ENCODE assay signal across 8 cellular contexts in the genomic region with DNA sequence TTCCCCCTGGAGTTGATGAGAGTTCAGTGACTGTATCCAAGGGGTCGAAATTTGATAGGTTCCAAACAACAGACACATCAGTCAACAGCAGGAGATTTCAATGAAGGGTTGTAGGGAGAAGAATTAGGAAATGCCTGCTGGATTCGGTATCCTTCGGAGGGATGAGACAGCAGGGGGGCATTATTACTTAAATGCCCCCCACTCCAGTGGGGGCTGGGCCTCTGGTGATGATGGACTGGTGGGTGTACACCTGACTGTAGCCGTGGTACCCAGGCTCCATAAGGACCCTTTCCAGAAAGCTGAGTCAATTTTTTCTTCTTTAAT. TPM values are rescaled to one million over a fixed set of nuclear protein-coding genes. Genes with fewer than 3 reads are reported as not detected.
DNase-seq lines count a peak whose midpoint lies in the region; ATAC-seq, FAIRE-seq and TF ChIP-seq lines count a peak whose summit lies in the region.

No MANE protein-coding gene starts in this region.

- no peaks in the 10 kb centered on the region for H3K27me3 ChIP-seq in breast epithelium
- H3K27me3 ChIP-seq in mesendoderm (ENCODE audit: insufficient read depth, low read length, poor library complexity), result no peaks in the 10 kb centered on the region

- DNase-seq in activated naive CD8-positive, alpha-beta T cell treated with anti-CD3 and anti-CD28 coated beads, Interleukin-2, amount 50 U/mL, for 24 hours, result no peak
- DNase-seq in breast epithelium (ENCODE audit: low spot score in 2 of 2), result no peak
- DNase-seq in mesendoderm, result peak; percentile 63
- DNase-seq in urothelium cell line (ENCODE audit: low spot score), result peak; percentile 38
- DNase-seq in stimulated activated CD4-positive, alpha-beta T cell treated with anti-CD3 and anti-CD28 coated beads, Interleukin-12 subunit alpha, Interleukin-12 subunit beta, amount 100 ng/mL, for 4 hours, result no peak

- H3K9me3 ChIP-seq in breast epithelium, result no peaks in the 10 kb centered on the region

- no peaks in the 10 kb centered on the region for H3K27me3 Mint-ChIP-seq in activated naive CD8-positive, alpha-beta T cell
- H3K27me3 Mint-ChIP-seq in activated naive CD8-positive, alpha-beta T cell treated with anti-CD3 and anti-CD28 coated beads, Interleukin-2, amount 50 U/mL, for 24 hours, result no peaks in the 10 kb centered on the region

- no peak overlapping the region for H3K4me3 ChIP-seq in breast epithelium
- H3K4me3 ChIP-seq in mesendoderm (ENCODE audit: low read length), result no peak overlapping the region

- H4K5ac ChIP-seq in mesendoderm (ENCODE audit: low read length), result no peak overlapping the region

- H3K27ac ChIP-seq in breast epithelium (peak overlapping the region; percentile 99 to 100), mesendoderm (ENCODE audit: low read depth, low read length) (peak overlapping the region; percentile 49)

- H3K56ac ChIP-seq in mesendoderm (ENCODE audit: low read length), result peak overlapping the region; percentile 45

- peaks cover 43% of the 10 kb centered on the region for H3K79me2 ChIP-seq in mesendoderm (ENCODE audit: control insufficient read depth, insufficient read depth, low read length)

- H3K27ac Mint-ChIP-seq in activated naive CD8-positive, alpha-beta T cell, result peak overlapping the region; percentile 81
- H3K27ac Mint-ChIP-seq in activated naive CD8-positive, alpha-beta T cell treated with anti-CD3 and anti-CD28 coated beads, Interleukin-2, amount 50 U/mL, for 24 hours, result no peak overlapping the region

- no peak for ATAC-seq in activated naive CD8-positive, alpha-beta T cell treated with anti-CD3 and anti-CD28 coated beads, Interleukin-2, amount 50 U/mL, for 24 hours
- ATAC-seq in GM19463 (IDR thresholded peaks at IDR 0.05; ENCODE audit: unreplicated experiment) (no peak), GM18498 (IDR thresholded peaks at IDR 0.05; ENCODE audit: unreplicated experiment) (no peak)

- intact Hi-C loops in breast epithelium (cut with DNase I; ENCODE audit: low total_unique reads), result loop anchor here (5.0 kb wide), 1 partner anchor 42 kb away; a partner anchor contains a TSS

- H3K4me3 Mint-ChIP-seq in activated naive CD8-positive, alpha-beta T cell, result no peak overlapping the region
- no peak overlapping the region for H3K4me3 Mint-ChIP-seq in activated naive CD8-positive, alpha-beta T cell treated with anti-CD3 and anti-CD28 coated beads, Interleukin-2, amount 50 U/mL, for 24 hours

- no peaks in the 10 kb centered on the region for H3K9me3 Mint-ChIP-seq in activated naive CD8-positive, alpha-beta T cell (ENCODE audit: low read depth)
- H3K9me3 Mint-ChIP-seq in activated naive CD8-positive, alpha-beta T cell treated with anti-CD3 and anti-CD28 coated beads, Interleukin-2, amount 50 U/mL, for 24 hours, result no peaks in the 10 kb centered on the region

- H3K4me2 ChIP-seq in mesendoderm (ENCODE audit: low read length), result no peak overlapping the region

- no peak overlapping the region for H4K8ac ChIP-seq in mesendoderm (ENCODE audit: low read depth, low read length)

- H2BK120ac ChIP-seq in mesendoderm (ENCODE audit: low read depth, low read length), result no peak overlapping the region

- peak overlapping the region; percentile 33 for H3K18ac ChIP-seq in mesendoderm (ENCODE audit: low read length)

- H2AK5ac ChIP-seq in mesendoderm (ENCODE audit: low read length), result no peak overlapping the region

- no peak overlapping the region for H3K9ac ChIP-seq in mesendoderm (ENCODE audit: low read length)

- H2BK15ac ChIP-seq in mesendoderm (replicated peaks; ENCODE audit: low read depth), result no peak overlapping the region

- peaks cover 57% of the 10 kb centered on the region for H3K4me1 Mint-ChIP-seq in activated naive CD8-positive, alpha-beta T cell (ENCODE audit: low read depth)
- H3K4me1 Mint-ChIP-seq in activated naive CD8-positive, alpha-beta T cell treated with anti-CD3 and anti-CD28 coated beads, Interleukin-2, amount 50 U/mL, for 24 hours, result peaks cover 56% of the 10 kb centered on the region

- no peak for TF ChIP-seq CTCF in breast epithelium (IDR thresholded peaks at IDR 0.05)

- FAIRE-seq in urothelium cell line (lab: Jason Lieb, UNC), result no peak

- H3K4me1 ChIP-seq in breast epithelium, result peaks cover 22 to 44% of the 10 kb centered on the region in 2 donors
- peaks cover 37% of the 10 kb centered on the region for H3K4me1 ChIP-seq in mesendoderm (ENCODE audit: control insufficient read depth, low read depth, low read length)

- peaks cover 5% of the 10 kb centered on the region for H3K36me3 Mint-ChIP-seq in activated naive CD8-positive, alpha-beta T cell
- peaks cover 13% of the 10 kb centered on the region for H3K36me3 Mint-ChIP-seq in activated naive CD8-positive, alpha-beta T cell treated with anti-CD3 and anti-CD28 coated beads, Interleukin-2, amount 50 U/mL, for 24 hours (ENCODE audit: low read depth)

- TF ChIP-seq POLR2A in breast epithelium (IDR thresholded peaks at IDR 0.05), result no peak

- no peak overlapping the region for H3K23ac ChIP-seq in mesendoderm (ENCODE audit: low read length)

- H3K4ac ChIP-seq in mesendoderm (ENCODE audit: low read depth, low read length), result no peak overlapping the region

- no CpG with 5 or more reads among the region's 4 CpGs for WGBS in mesendoderm (ENCODE audit: extremely low coverage, insufficient coverage, low lambda C conversion rate)

- no peaks in the 10 kb centered on the region for H3K36me3 ChIP-seq in breast epithelium
- no peaks in the 10 kb centered on the region for H3K36me3 ChIP-seq in mesendoderm (ENCODE audit: control insufficient read depth, insufficient read depth, low read length)

- H2BK5ac ChIP-seq in mesendoderm (ENCODE audit: low read length), result no peak overlapping the region

- H3K79me1 ChIP-seq in mesendoderm (ENCODE audit: low read length), result peaks cover 14% of the 10 kb centered on the region

RNA-seq across cellular contexts. Expression of a gene that starts 41.2 kb away (rescaled TPM):
- 10 to 100 TPM; 40.6 to 47.7 (median 41.4) TPM for total RNA-seq in breast epithelium
- 29.6 TPM for polyA plus RNA-seq in mesendoderm (2013, experiment 1 of 2)
- polyA plus RNA-seq in mesendoderm (2013, experiment 2 of 2), result 30.9 TPM

Comparison
In these comparisons a context has a peak if more than half of its experiments do, and no peak if none do; other contexts are left out.
1. DNase-seq: peak in mesendoderm (single experiment) and urothelium cell line (single experiment); none in activated naive CD8-positive, alpha-beta T cell treated with anti-CD3 and anti-CD28 coated beads, Interleukin-2, amount 50 U/mL, for 24 hours (single experiment), breast epithelium (0 of 2) and stimulated activated CD4-positive, alpha-beta T cell treated with anti-CD3 and anti-CD28 coated beads, Interleukin-12 subunit alpha, Interleukin-12 subunit beta, amount 100 ng/mL, for 4 hours (single experiment).